ENCODE assay signal across 20 cellular contexts in genomic region chr6:164274510-164274909, GRCh38.
DNase-seq lines count a peak whose midpoint lies in the region; ATAC-seq and TF ChIP-seq lines count a peak whose summit lies in the region.
"Had no signal": no experiment of that assay in that cellular context is flagged by ENCODE, and none has a peak within 500 bp of the region (broad histone marks: within the 10 kb centered on the region; RNA-seq: fewer than 3 reads in every experiment).

No MANE protein-coding gene starts in this region.

- no peaks in the 10 kb centered on the region for H3K79me2 ChIP-seq in neural cell (replicated peaks; ENCODE audit: insufficient read depth, low read length)

- TF ChIP-seq RAD21 in neural cell (conservative IDR thresholded peaks at IDR 0.05), result no peak

- DNase-seq in MV-4-11 (lab: John Stamatoyannopoulos, UW) (peak; percentile 3), SK-N-DZ (ENCODE audit: low spot score) (peak; percentile 5), retina (peak; percentile 21), KBM-7 (no peak)
- DNase-seq in activated CD4-positive, CD25-positive, alpha-beta regulatory T cell treated with anti-CD3 and anti-CD28 coated beads, Interleukin-2, amount 50 U/mL, for 72 hours, result no peak
- DNase-seq: 8988T; ACHN; BE2C; CD4-positive, alpha-beta memory T cell; CD4-positive, CD25-positive, alpha-beta regulatory T cell; CD8-positive, alpha-beta memory T cell; COR-L47; DMS 273 treated with DMSO at 0.1 percent for 48 hours; DMS153; DMS79 treated with DMSO at 0.1 percent for 48 hours; GF-D8 had no signal

- no peaks in the 10 kb centered on the region for H3K36me3 ChIP-seq in neural cell (ENCODE audit: insufficient read depth, low read length)
- H3K36me3 ChIP-seq: BE2C, BLaER1 had no signal

- no peak for TF ChIP-seq CTCF in neural cell (IDR thresholded peaks at IDR 0.05; ENCODE audit: poor library complexity, severe bottlenecking)

- H3K9me3 ChIP-seq in neural cell (ENCODE audit: low read length), result peaks cover 3% of the 10 kb centered on the region
- H3K9me3 ChIP-seq: BE2C had no signal

- no peak overlapping the region for H3K4me3 ChIP-seq in neural cell (ENCODE audit: low read length)
- H3K4me3 ChIP-seq: BLaER1 had no signal

- no peaks in the 10 kb centered on the region for H4K20me1 ChIP-seq in neural cell (ENCODE audit: insufficient read depth)
- H4K20me1 ChIP-seq: BLaER1 had no signal

- no peaks in the 10 kb centered on the region for H3F3A ChIP-seq in neural cell (ENCODE audit: insufficient read depth, low read length, poor library complexity, severe bottlenecking)

- in situ Hi-C loops in KBM-7 (cut with MboI; ENCODE audit: low pct_unique_long_range_greater_than_20kb, low sequenced_read_pairs), result no loop called here

- ATAC-seq in GM21825 (IDR thresholded peaks at IDR 0.05; ENCODE audit: unreplicated experiment), result no peak
- ATAC-seq in GM19452 (IDR thresholded peaks at IDR 0.05; ENCODE audit: unreplicated experiment), result no peak

- no peak overlapping the region for H3K27ac ChIP-seq in neural cell (ENCODE audit: low read length)
- H3K27ac ChIP-seq: BLaER1 had no signal

- H3K4me2 ChIP-seq in neural cell (ENCODE audit: low read length), result no peak overlapping the region
- H3K4me2 ChIP-seq: BLaER1 had no signal

- H2AFZ ChIP-seq in neural cell (ENCODE audit: low read depth, low read length), result no peak overlapping the region

- no peaks in the 10 kb centered on the region for H3K9me2 ChIP-seq in neural cell (ENCODE audit: insufficient read depth, low read length)

- no peak overlapping the region for H3K9ac ChIP-seq in neural cell (ENCODE audit: low read length)
- H3K9ac ChIP-seq: BLaER1 had no signal

- peak; percentile 77 for TF ChIP-seq EP300 in neural cell (conservative IDR thresholded peaks at IDR 0.05; ENCODE audit: poor library complexity, severe bottlenecking)

- no peaks in the 10 kb centered on the region for H3K27me3 ChIP-seq in neural cell (ENCODE audit: insufficient read depth, low read depth, low read length)
- H3K27me3 ChIP-seq: BE2C, BLaER1 had no signal

TF ChIP-seq in neural cell, 6 proteins besides CTCF, POLR2A, EP300 and RAD21:
- no peak for TF ChIP-seq TAF1 (IDR thresholded peaks at IDR 0.05; ENCODE audit: low read depth)
- peak; percentile 76 for TF ChIP-seq POLR2AphosphoS5 (IDR thresholded peaks at IDR 0.05)
- TF ChIP-seq REST (IDR thresholded peaks at IDR 0.05; ENCODE audit: borderline replicate concordance), result peak; percentile 53

Comparison
In these comparisons a context has a peak if more than half of its experiments do, and no peak if none do; other contexts are left out.
1. DNase-seq: peak in MV-4-11 (single experiment), SK-N-DZ (single experiment) and retina (single experiment); none in KBM-7 (single experiment) and activated CD4-positive, CD25-positive, alpha-beta regulatory T cell treated with anti-CD3 and anti-CD28 coated beads, Interleukin-2, amount 50 U/mL, for 72 hours (single experiment).